Comparison of ENCODE assay signal across 8 cellular contexts in genomic region chr9:21995652-21996275, GRCh38. TPM values are rescaled to one million over a fixed set of nuclear protein-coding genes. Genes with fewer than 3 reads are reported as not detected.
DNase-seq lines count a peak whose midpoint lies in the region; ATAC-seq and TF ChIP-seq lines count a peak whose summit lies in the region.

No MANE protein-coding gene starts in this region.

- peak overlapping the region; percentile 91 to 96 (median 93) for H3K4me3 Mint-ChIP-seq in T-cell

- POLR2A ChIA-PET in T-cell (lab: Charles Lee), result interaction anchor here in 1 of 2 donors (1.0 kb wide), 1 partner anchor 24 kb away, joined by 3 read pairs; no protein-coding TSS in a partner anchor

- no peak for TF ChIP-seq POLR2A in erythroblast (IDR thresholded peaks at IDR 0.05; ENCODE audit: low read length)

- peak overlapping the region; percentile 72 to 86 for H3K9ac ChIP-seq in mucosa of rectum (ENCODE audit: low read depth in 1 of 2, low read length in 2 of 2)

- no peaks in the 10 kb centered on the region for H3K9me3 ChIP-seq in mucosa of rectum (ENCODE audit: control insufficient read depth in 2 of 2, low read length in 2 of 2)

- no peaks in the 10 kb centered on the region for H3K9me3 Mint-ChIP-seq in T-cell

- CTCF ChIA-PET in T-cell (lab: Charles Lee), result interaction anchor here in 1 of 2 donors (1.2 to 4.3 kb wide), 2 partner anchors 13 to 182 kb away, joined by 5 to 24 read pairs; partner anchors contain the start of gene CDKN2B

- H3K4me3 ChIP-seq in mucosa of rectum (ENCODE audit: low read length in 2 of 2) (peak overlapping the region; percentile 89 to 90), urinary bladder (ENCODE audit: low read depth, low read length) (peak overlapping the region; percentile 87)

- peak; percentile 60 for DNase-seq in NCI-H82 (lab: John Stamatoyannopoulos, UW)
- DNase-seq in NCI-H82 treated with DMSO at 0.1 percent for 48 hours (lab: John Stamatoyannopoulos, UW; ENCODE audit: unreplicated experiment), result no peak
- DNase-seq in T-cell, result peak in 2 of 34 experiments; percentile 3 to 24
- DNase-seq in erythroblast (lab: John Stamatoyannopoulos, UW), result peak; percentile 69 to 70

- H3K4me1 ChIP-seq in mucosa of rectum (ENCODE audit: control insufficient read depth in 2 of 2, insufficient read depth in 2 of 2, low read length in 2 of 2), result peaks cover 13 to 15% of the 10 kb centered on the region in 2 donors
- H3K4me1 ChIP-seq in urinary bladder (ENCODE audit: insufficient read depth), result no peaks in the 10 kb centered on the region

- peak overlapping the region in 1 of 2 donors; percentile 94 for H3K27ac Mint-ChIP-seq in T-cell

- ATAC-seq in HG03108 (IDR thresholded peaks at IDR 0.05; ENCODE audit: unreplicated experiment), result peak; percentile 22
- ATAC-seq in T-cell (replicated peaks in 1 of 4), result peak in 2 of 4 experiments; percentile 8 to 9
- ATAC-seq in GM21381 (IDR thresholded peaks at IDR 0.05; ENCODE audit: unreplicated experiment), result no peak

- H3K27me3 Mint-ChIP-seq in T-cell, result peaks cover under 1 to 1% of the 10 kb centered on the region in 2 donors

- H3K27ac ChIP-seq in mucosa of rectum (ENCODE audit: low read depth in 2 of 2, low read length in 2 of 2), result peak overlapping the region; percentile 87 to 90
- peak overlapping the region; percentile 85 for H3K27ac ChIP-seq in urinary bladder (ENCODE audit: low read depth)

- no peaks in the 10 kb centered on the region for H3K36me3 Mint-ChIP-seq in T-cell

- WGBS in urinary bladder, result 21% methylated on average over 51 of the region's 51 CpGs

- H3K36me3 ChIP-seq in mucosa of rectum (ENCODE audit: control insufficient read depth in 2 of 2, insufficient read depth in 2 of 2, low read length in 2 of 2), result no peaks in the 10 kb centered on the region
- no peaks in the 10 kb centered on the region for H3K36me3 ChIP-seq in urinary bladder (ENCODE audit: insufficient read depth)

- peaks cover 4 to 9% of the 10 kb centered on the region in 2 donors for H3K27me3 ChIP-seq in mucosa of rectum (ENCODE audit: control insufficient read depth in 2 of 2, insufficient read depth in 2 of 2, low read length in 2 of 2)

- peaks cover 16 to 17% (median 16%) of the 10 kb centered on the region in 3 donors for H3K4me1 Mint-ChIP-seq in T-cell

RNA-seq across cellular contexts. Expression of gene CDKN2B-AS1, which starts 1.2 kb away (rescaled TPM):
- total RNA-seq in T-cell (1 to 10 TPM; 1.1 to 1.5 (median 1.4) TPM), urinary bladder (2.2 TPM)
- 0.22 TPM for polyA plus RNA-seq in urinary bladder

RNA-seq across cellular contexts. Expression of gene CDKN2A, which starts 1.6 kb away (rescaled TPM):
- total RNA-seq in T-cell (1 to 10 TPM; 3.6 to 9.3 (median 4.6) TPM), urinary bladder (0.85 TPM)
- polyA plus RNA-seq in urinary bladder, result 1.3 TPM

RNA-seq across cellular contexts. Expression of gene CDKN2B, which starts 13.3 kb away (rescaled TPM):
- total RNA-seq in T-cell (1 to 10 TPM in 3 of 5 donors, under 1 TPM in 2; 0.33 to 4.4 (median 1.4) TPM), urinary bladder (1.8 TPM)
- polyA plus RNA-seq in urinary bladder, result 4.2 TPM
